33 cellular contexts compared by ENCODE assay signal in the genomic region with DNA sequence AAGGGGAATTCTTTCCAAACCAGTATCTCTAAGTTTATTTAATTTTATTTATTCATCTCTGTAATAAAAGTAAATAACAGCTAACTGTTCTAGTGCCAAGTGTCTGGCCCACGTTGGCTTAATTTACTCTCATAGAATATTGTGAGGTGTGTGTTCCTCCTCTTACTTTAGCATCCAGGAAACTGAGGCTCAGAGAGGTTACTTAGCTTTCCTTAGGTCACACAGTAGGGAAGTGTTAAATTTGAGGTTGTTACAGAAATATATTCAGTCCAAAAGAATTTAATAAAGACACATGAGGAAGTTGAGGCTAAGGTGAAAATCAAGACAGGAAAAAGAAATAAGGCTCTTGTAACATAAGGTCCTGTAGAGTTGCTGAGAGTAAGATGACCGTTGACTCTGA.
DNase-seq lines count a peak whose midpoint lies in the region; ATAC-seq, FAIRE-seq and TF ChIP-seq lines count a peak whose summit lies in the region.
"Had no signal": no experiment of that assay in that cellular context is flagged by ENCODE, and none has a peak within 500 bp of the region (broad histone marks: within the 10 kb centered on the region; RNA-seq: fewer than 3 reads in every experiment).

No MANE protein-coding gene starts in this region.

- no peaks in the 10 kb centered on the region for H3K27me3 ChIP-seq in K562 (ENCODE audit: control insufficient read depth in 2 of 2, insufficient read depth in 2 of 2, low read length in 2 of 2)
- H3K27me3 ChIP-seq: BLaER1; BLaER1 treated with 17β-estradiol and CSF1 and Interleukin-3, amounts not matched to agents 10 nM and 100 nM had no signal

- no peak for TF ChIP-seq CTCF in HEK293 (tag by site-specific recombination; IDR thresholded peaks at IDR 0.05)
- TF ChIP-seq CTCF in K562 (IDR thresholded peaks at IDR 0.05 in 2 of 3, conservative IDR thresholded peaks at IDR 0.05 in 1 of 3; ENCODE audit: insufficient read depth in 2 of 3, low read depth in 1 of 3, low read length in 3 of 3): no peak
- TF ChIP-seq CTCF in progenitor cell of endocrine pancreas (IDR thresholded peaks at IDR 0.05; ENCODE audit: unreplicated experiment): no peak

- H3K4me3 Mint-ChIP-seq in progenitor cell of endocrine pancreas (ENCODE audit: low read depth): no peak overlapping the region
- H3K4me3 Mint-ChIP-seq in activated T-helper 1 cell treated with anti-CD3 and anti-CD28 coated beads, Interleukin-12 subunit alpha, Interleukin-12 subunit beta, Interleukin-2, Interleukin-4 antibody, amounts not matched to agents 30 ng/mL and 10 ng/mL and 1 ng/mL, durations not matched to agents 14 hours and 24 hours and 36 hours: no peak overlapping the region
- H3K4me3 Mint-ChIP-seq: B cell; CD14-positive monocyte; CD4-positive, alpha-beta memory T cell; CD4-positive, alpha-beta T cell; CD4-positive, CD25-positive, alpha-beta regulatory T cell; CD8-positive, alpha-beta memory T cell; CD8-positive, alpha-beta T cell had no signal

- H3K9me1 ChIP-seq in K562 (ENCODE audit: control insufficient read depth, insufficient read depth, low read length): no peaks in the 10 kb centered on the region

- H3K27ac Mint-ChIP-seq in progenitor cell of endocrine pancreas: no peak overlapping the region
- no peak overlapping the region for H3K27ac Mint-ChIP-seq in activated T-helper 1 cell treated with anti-CD3 and anti-CD28 coated beads, Interleukin-12 subunit alpha, Interleukin-12 subunit beta, Interleukin-2, Interleukin-4 antibody, amounts not matched to agents 30 ng/mL and 10 ng/mL and 1 ng/mL, durations not matched to agents 14 hours and 24 hours and 36 hours
- H3K27ac Mint-ChIP-seq: B cell; CD14-positive monocyte; CD4-positive, alpha-beta memory T cell; CD4-positive, alpha-beta T cell; CD4-positive, CD25-positive, alpha-beta regulatory T cell; CD8-positive, alpha-beta memory T cell; CD8-positive, alpha-beta T cell had no signal

- no peaks in the 10 kb centered on the region for H3K79me2 ChIP-seq in K562 (ENCODE audit: control insufficient read depth, insufficient read depth, low read length)

- H3K4me1 ChIP-seq in HEK293 (ENCODE audit: control insufficient read depth, insufficient read depth, low read length) (no peaks in the 10 kb centered on the region), K562 (replicated peaks in 1 of 2; ENCODE audit: control insufficient read depth in 2 of 2, insufficient read depth in 2 of 2, low read length in 2 of 2) (peaks cover 0 to 5% of the 10 kb centered on the region in 2 experiments; a peak in 1 of 5 replicates)
- H3K4me1 ChIP-seq: A549, Caco-2 had no signal

- intact Hi-C loops in K562 (cut with micrococcal nuclease): no loop called here
- intact Hi-C loops in activated T-helper 1 cell treated with anti-CD3 and anti-CD28 coated beads, Interleukin-12 subunit alpha, Interleukin-12 subunit beta, Interleukin-2, Interleukin-4 antibody, amounts not matched to agents 30 ng/mL and 10 ng/mL and 1 ng/mL, durations not matched to agents 14 hours and 24 hours and 36 hours (cut with micrococcal nuclease): no loop called here

- no peaks in the 10 kb centered on the region for H3K4me1 Mint-ChIP-seq in progenitor cell of endocrine pancreas (ENCODE audit: low read depth)
- H3K4me1 Mint-ChIP-seq in activated T-helper 1 cell treated with anti-CD3 and anti-CD28 coated beads, Interleukin-12 subunit alpha, Interleukin-12 subunit beta, Interleukin-2, Interleukin-4 antibody, amounts not matched to agents 30 ng/mL and 10 ng/mL and 1 ng/mL, durations not matched to agents 14 hours and 24 hours and 36 hours (ENCODE audit: low read depth): no peaks in the 10 kb centered on the region
- H3K4me1 Mint-ChIP-seq: B cell; CD14-positive monocyte; CD4-positive, alpha-beta memory T cell; CD4-positive, CD25-positive, alpha-beta regulatory T cell; CD8-positive, alpha-beta memory T cell had no signal

- H2AFZ ChIP-seq in K562 (ENCODE audit: low read depth, low read length): no peak overlapping the region

- CTCF ChIA-PET in HEK293 (lab: Yijun Ruan, JAX) (no interaction called here), K562 (lab: Yijun Ruan, JAX; ENCODE audit: low intra/inter-chr PET ratio) (no interaction called here)

- no peak for TF ChIP-seq POLR2A in K562 (conservative IDR thresholded peaks at IDR 0.05)

- no peaks in the 10 kb centered on the region for H3K9me3 ChIP-seq in HEK293 (ENCODE audit: control insufficient read depth, insufficient read depth, low read depth, low read length)
- no peaks in the 10 kb centered on the region for H3K9me3 ChIP-seq in K562 (replicated peaks; ENCODE audit: control insufficient read depth, insufficient read depth, low read depth, low read length)
- H3K9me3 ChIP-seq: A549; BE2C; BLaER1; BLaER1 treated with 17β-estradiol and CSF1 and Interleukin-3, amounts not matched to agents 10 nM and 100 nM; Caco-2 had no signal

- H3K27me3 Mint-ChIP-seq in progenitor cell of endocrine pancreas: peaks cover 28% of the 10 kb centered on the region
- H3K27me3 Mint-ChIP-seq in activated T-helper 1 cell treated with anti-CD3 and anti-CD28 coated beads, Interleukin-12 subunit alpha, Interleukin-12 subunit beta, Interleukin-2, Interleukin-4 antibody, amounts not matched to agents 30 ng/mL and 10 ng/mL and 1 ng/mL, durations not matched to agents 14 hours and 24 hours and 36 hours (ENCODE audit: insufficient read depth): peaks cover 12% of the 10 kb centered on the region

- no peak for ATAC-seq in K562
- ATAC-seq: A549; CD8-positive, alpha-beta T cell had no signal

- H3K36me3 ChIP-seq in HEK293 (ENCODE audit: control insufficient read depth in 2 of 2, insufficient read depth in 1 of 2, low read length in 2 of 2): no peaks in the 10 kb centered on the region
- H3K36me3 ChIP-seq in K562 (ENCODE audit: control insufficient read depth, insufficient read depth, low read length): no peaks in the 10 kb centered on the region
- H3K36me3 ChIP-seq: BE2C; BLaER1; BLaER1 treated with 17β-estradiol and CSF1 and Interleukin-3, amounts not matched to agents 10 nM and 100 nM had no signal

- no peaks in the 10 kb centered on the region for H4K20me1 ChIP-seq in K562 (replicated peaks; ENCODE audit: control insufficient read depth, insufficient read depth, low read length)
- H4K20me1 ChIP-seq: BLaER1; BLaER1 treated with 17β-estradiol and CSF1 and Interleukin-3, amounts not matched to agents 10 nM and 100 nM had no signal

- no peak overlapping the region for H3K9ac ChIP-seq in K562 (ENCODE audit: insufficient read depth in 1 of 2, low read depth in 2 of 2, low read length in 2 of 2)
- H3K9ac ChIP-seq: BLaER1; BLaER1 treated with 17β-estradiol and CSF1 and Interleukin-3, amounts not matched to agents 10 nM and 100 nM had no signal

- POLR2A ChIA-PET in HEK293 (lab: Yijun Ruan, JAX): no interaction called here
- POLR2A ChIA-PET in K562 (lab: Yijun Ruan, JAX): interaction anchor here (1.0 to 1.2 kb wide), 2 partner anchors 10 to 21 kb away, joined by 3 read pairs; no protein-coding TSS in a partner anchor

- H3K9me3 Mint-ChIP-seq in progenitor cell of endocrine pancreas (ENCODE audit: low read depth): no peaks in the 10 kb centered on the region
- H3K9me3 Mint-ChIP-seq in activated T-helper 1 cell treated with anti-CD3 and anti-CD28 coated beads, Interleukin-12 subunit alpha, Interleukin-12 subunit beta, Interleukin-2, Interleukin-4 antibody, amounts not matched to agents 30 ng/mL and 10 ng/mL and 1 ng/mL, durations not matched to agents 14 hours and 24 hours and 36 hours: no peaks in the 10 kb centered on the region
- H3K9me3 Mint-ChIP-seq: CD14-positive monocyte; CD4-positive, alpha-beta T cell; CD8-positive, alpha-beta memory T cell; CD8-positive, alpha-beta T cell had no signal

- in situ Hi-C loops in K562 (cut with MboI): no loop called here

- BruUV-seq in K562 (replicated peaks; lab: Mats Ljungman, UMichigan): no TSS peak

- no peak for DNase-seq in K562 (ENCODE audit: extremely low read depth in 1 of 4, low spot score in 3 of 4)
- no peak for DNase-seq in progenitor cell of endocrine pancreas (ENCODE audit: low spot score, unreplicated experiment)
- no peak for DNase-seq in activated T-helper 1 cell treated with anti-CD3 and anti-CD28 coated beads, Interleukin-12 subunit alpha, Interleukin-12 subunit beta, Interleukin-2, Interleukin-4 antibody, amounts not matched to agents 30 ng/mL and 10 ng/mL and 1 ng/mL, durations not matched to agents 14 hours and 24 hours and 36 hours (ENCODE audit: low spot score)
- DNase-seq: 8988T; ACHN; AML-193; BE2C; C1 segment of cervical spinal cord; Caco-2; Calu3; CD4-positive, alpha-beta memory T cell; CD4-positive, alpha-beta T cell; CD4-positive, CD25-positive, alpha-beta regulatory T cell; CD8-positive, alpha-beta memory T cell; COR-L47; DMS 273 treated with DMSO at 0.1 percent for 48 hours; DMS153; DMS53; DMS79; DMS79 treated with DMSO at 0.1 percent for 48 hours; DND-41; EL had no signal

- no peak overlapping the region for H3K4me3 ChIP-seq in HEK293 (ENCODE audit: low read depth, low read length)
- no peak overlapping the region for H3K4me3 ChIP-seq in K562
- H3K4me3 ChIP-seq: A549; BLaER1; BLaER1 treated with 17β-estradiol and CSF1 and Interleukin-3, amounts not matched to agents 10 nM and 100 nM had no signal

- no peak for TF ChIP-seq RAD21 in K562 (CRISPR knock-in tag; conservative IDR thresholded peaks at IDR 0.05 in 1 of 2, IDR thresholded peaks at IDR 0.05 in 1 of 2)

- 29% methylated on average over 2 of the region's 2 CpGs for WGBS in K562 (ENCODE audit: insufficient coverage, low coverage, missing lambda C conversion rate)

- H3K36me3 Mint-ChIP-seq in progenitor cell of endocrine pancreas (ENCODE audit: insufficient read depth): no peaks in the 10 kb centered on the region
- no peaks in the 10 kb centered on the region for H3K36me3 Mint-ChIP-seq in activated T-helper 1 cell treated with anti-CD3 and anti-CD28 coated beads, Interleukin-12 subunit alpha, Interleukin-12 subunit beta, Interleukin-2, Interleukin-4 antibody, amounts not matched to agents 30 ng/mL and 10 ng/mL and 1 ng/mL, durations not matched to agents 14 hours and 24 hours and 36 hours (ENCODE audit: low read depth)
- H3K36me3 Mint-ChIP-seq: CD14-positive monocyte; CD4-positive, alpha-beta memory T cell; CD4-positive, CD25-positive, alpha-beta regulatory T cell; CD8-positive, alpha-beta memory T cell; CD8-positive, alpha-beta T cell had no signal

- H3K27ac ChIP-seq in HEK293 (ENCODE audit: extremely low read depth, low read depth, low read length) (no peak overlapping the region), K562 (ENCODE audit: extremely low read depth, low read depth, low read length) (no peak overlapping the region)
- H3K27ac ChIP-seq: 22Rv1; A549; BLaER1; BLaER1 treated with 17β-estradiol and CSF1 and Interleukin-3, amounts not matched to agents 10 nM and 100 nM; C4-2B had no signal

- no peak for FAIRE-seq in K562 (lab: Jason Lieb, UNC)
- FAIRE-seq: A204.1, A549, D721Med had no signal

- H3K4me2 ChIP-seq in K562 (ENCODE audit: insufficient read depth, low read length): no peak overlapping the region
- H3K4me2 ChIP-seq: A549 had no signal

- no peak for TF ChIP-seq EP300 in K562 (IDR thresholded peaks at IDR 0.05; ENCODE audit: low read length)
